ENCODE assay signal across 32 cellular contexts in the genomic region with DNA sequence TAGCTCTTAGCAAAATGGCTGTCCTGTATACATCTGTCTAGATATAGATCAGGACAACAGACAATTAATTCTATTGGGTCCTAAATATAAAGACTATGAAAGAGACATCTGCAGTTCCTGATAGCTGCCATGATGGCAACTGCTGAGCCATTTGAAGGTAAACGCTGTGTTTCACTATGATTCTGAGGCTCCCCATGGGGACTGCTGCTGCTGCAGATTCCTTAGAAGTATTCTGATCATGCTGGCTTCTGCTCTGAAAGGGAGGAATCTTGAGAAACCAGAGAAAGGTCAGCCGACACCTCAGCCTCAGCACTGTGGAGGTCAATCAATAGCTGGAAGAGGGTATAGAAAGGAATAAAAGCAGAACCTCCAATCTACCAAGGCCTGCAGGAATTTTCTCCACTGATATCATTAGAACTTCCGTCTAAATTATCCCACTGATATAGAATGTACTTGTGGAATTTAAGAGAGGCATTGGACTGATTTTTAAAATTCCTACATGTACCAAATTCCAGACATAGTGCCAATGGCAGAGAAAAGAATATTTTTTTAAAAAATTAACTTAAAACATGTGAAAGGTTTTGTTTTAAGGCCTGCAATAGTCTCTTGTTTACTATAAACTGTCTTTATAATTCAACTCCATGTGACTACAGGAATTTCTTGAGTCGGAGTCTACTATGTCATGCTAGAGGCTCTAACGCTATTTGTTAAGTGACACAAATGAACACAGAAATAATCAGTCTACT. TPM values are rescaled to one million over a fixed set of nuclear protein-coding genes. Genes with fewer than 3 reads are reported as not detected.
DNase-seq lines count a peak whose midpoint lies in the region; ATAC-seq, FAIRE-seq and TF ChIP-seq lines count a peak whose summit lies in the region.
"Had no signal": no experiment of that assay in that cellular context is flagged by ENCODE, and none has a peak within 500 bp of the region (broad histone marks: within the 10 kb centered on the region; RNA-seq: fewer than 3 reads in every experiment).

No MANE protein-coding gene starts in this region.

- H3K9me3 ChIP-seq in Panc1 (ENCODE audit: control insufficient read depth, insufficient read depth, low read depth, low read length) (no peaks in the 10 kb centered on the region), osteoblast (ENCODE audit: low read depth, low read length) (no peaks in the 10 kb centered on the region), kidney (ENCODE audit: control insufficient read depth in 1 of 2, low read length in 2 of 2) (no peaks in the 10 kb centered on the region)
- H3K9me3 ChIP-seq: Caco-2, neutrophil, right lobe of liver, uterus had no signal

- BruUV-seq in Panc1 (replicated peaks; lab: Mats Ljungman, UMichigan): no TSS peak

- in situ Hi-C loops in Panc1 (cut with HindIII; ENCODE audit: low pct_unique_long_range_greater_than_20kb, low sequenced_read_pairs): no loop called here

- no peak overlapping the region for H3K4me3 ChIP-seq in Panc1 (ENCODE audit: low read depth in 2 of 2, low read length in 2 of 2)
- no peak overlapping the region for H3K4me3 ChIP-seq in osteoblast (ENCODE audit: insufficient read depth, low read length)
- H3K4me3 ChIP-seq in kidney (ENCODE audit: low read length in 2 of 2): no peak overlapping the region
- H3K4me3 ChIP-seq: right lobe of liver, uterus had no signal

- H3K79me2 ChIP-seq in osteoblast (ENCODE audit: insufficient read depth, low read length): peaks cover 76% of the 10 kb centered on the region

- peaks cover 6% of the 10 kb centered on the region for H4K20me1 ChIP-seq in osteoblast (ENCODE audit: insufficient read depth, low read length)

- peaks cover 28% of the 10 kb centered on the region for H3K4me1 ChIP-seq in Panc1 (ENCODE audit: control insufficient read depth, insufficient read depth, low read length)
- H3K4me1 ChIP-seq in osteoblast (ENCODE audit: insufficient read depth, low read length): peaks cover 40% of the 10 kb centered on the region
- H3K4me1 ChIP-seq in kidney (ENCODE audit: control insufficient read depth in 1 of 2, insufficient read depth in 1 of 2, low read depth in 1 of 2, low read length in 2 of 2): peaks cover 2 to 21% of the 10 kb centered on the region in 2 donors
- H3K4me1 ChIP-seq: Caco-2 had no signal

- TF ChIP-seq CTCF in Panc1 (IDR thresholded peaks at IDR 0.05) (no peak), osteoblast (IDR thresholded peaks at IDR 0.05; ENCODE audit: extremely low read depth, low read depth, low read length) (no peak), kidney (IDR thresholded peaks at IDR 0.05; ENCODE audit: borderline replicate concordance, extremely low read depth, insufficient read depth) (no peak)

- FAIRE-seq in kidney (lab: Jason Lieb, UNC): no peak
- FAIRE-seq: endothelial cell of umbilical vein, TTC549 had no signal

- intact Hi-C loops in Panc1 (cut with micrococcal nuclease; ENCODE audit: unreplicated experiment) (no loop called here), kidney (cut with DNase I) (no loop called here)

- H3K9ac ChIP-seq in kidney (ENCODE audit: low read length in 2 of 2): no peak overlapping the region

- H3K36me3 ChIP-seq in Panc1 (ENCODE audit: control insufficient read depth, insufficient read depth, low read length): no peaks in the 10 kb centered on the region
- H3K36me3 ChIP-seq in osteoblast (ENCODE audit: insufficient read depth, low read length): peaks cover 13% of the 10 kb centered on the region
- no peaks in the 10 kb centered on the region for H3K36me3 ChIP-seq in kidney (ENCODE audit: control insufficient read depth in 1 of 2, insufficient read depth in 2 of 2, low read length in 2 of 2)
- H3K36me3 ChIP-seq: neutrophil, right lobe of liver, uterus had no signal

- H3K27ac ChIP-seq in Panc1 (ENCODE audit: low read length): 0 out of 2 replicates have a peak overlapping the region, but pooled peaks have one; percentile 2
- peak overlapping the region; percentile 17 for H3K27ac ChIP-seq in osteoblast (ENCODE audit: low read depth, low read length)
- H3K27ac ChIP-seq in kidney (ENCODE audit: low read depth in 2 of 2, low read length in 2 of 2): no peak overlapping the region
- H3K27ac ChIP-seq: neutrophil, right lobe of liver, uterus had no signal

- H3K27me3 ChIP-seq in Panc1 (ENCODE audit: control insufficient read depth, insufficient read depth, low read length): no peaks in the 10 kb centered on the region
- no peaks in the 10 kb centered on the region for H3K27me3 ChIP-seq in osteoblast (ENCODE audit: insufficient read depth, low read length)
- H3K27me3 ChIP-seq: neutrophil, right lobe of liver, uterus had no signal

- ATAC-seq in Panc1 (no peak), HG02588 (IDR thresholded peaks at IDR 0.05; ENCODE audit: unreplicated experiment) (no peak)
- ATAC-seq: activated CD4-positive, CD25-positive, alpha-beta regulatory T cell treated with anti-CD3 and anti-CD28 coated beads, Interleukin-2, amount 50 U/mL, for 24 hours; right lobe of liver; stimulated activated naive CD8-positive, alpha-beta T cell treated with anti-CD3 and anti-CD28 coated beads, Interleukin-15, amount 100 ng/mL, for 72 hours; T-helper 17 cell had no signal

- DNase-seq in ELF-1 (ENCODE audit: low read depth, low spot score) (peak; percentile 17), Panc1 (ENCODE audit: low read depth, low spot score) (no peak), fibroblast of peridontal ligament (ENCODE audit: extremely low read depth) (peak; percentile 55), osteoblast (ENCODE audit: insufficient read length, low spot score, missing footprints) (no peak), retina (no peak), NCI-H1092 (lab: John Stamatoyannopoulos, UW) (no peak), kidney (no peak)
- DNase-seq: activated CD4-positive, alpha-beta T cell treated with anti-CD3 and anti-CD28 coated beads, Interleukin-2, amount 50 U/mL, for 4 hours; activated naive CD4-positive, alpha-beta T cell treated with Interleukin-2 at 50 U/mL for 16 hours; C1 segment of cervical spinal cord; Caco-2; cerebellar nuclear complex; DMS79 treated with DMSO at 0.1 percent for 48 hours; HCEC 1CT; hippocampal formation; immature natural killer cell; MV-4-11; NCI-H146; NCI-H2107; NCI-H345; right lobe of liver; Right ventricle myocardium superior; stimulated activated CD4-positive, alpha-beta T cell treated with anti-CD3 and anti-CD28 coated beads, Interleukin-12 subunit alpha, Interleukin-12 subunit beta, amount 100 ng/mL, for 4 hours; stimulated activated CD4-positive, alpha-beta T cell treated with anti-CD3 and anti-CD28 coated beads, Interleukin-2, amount 100 ng/mL, for 48 hours; stimulated activated naive CD8-positive, alpha-beta T cell treated with anti-CD3 and anti-CD28 coated beads, Interleukin-15, amount 100 ng/mL, for 72 hours; T-helper 17 cell; uterus had no signal

- CTCF ChIA-PET in Panc1 (lab: Charles Lee): no interaction called here

- no peak overlapping the region for H3K4me2 ChIP-seq in osteoblast (ENCODE audit: insufficient read depth, low read length)

- POLR2A ChIA-PET in Panc1 (lab: Charles Lee): interaction anchor here (0.9 to 1.3 kb wide), 2 partner anchors 15 to 34 kb away, joined by 5 to 6 read pairs; no protein-coding TSS in a partner anchor

- no peak overlapping the region for H2AFZ ChIP-seq in osteoblast (ENCODE audit: low read length)

RNA-seq across cellular contexts. Expression of a gene that starts 53.2 kb away (rescaled TPM):
- total RNA-seq in Panc1 (2021; ENCODE audit: unreplicated experiment) (85.4 TPM), osteoblast (89.0 and 89.6 TPM in 2 replicates), kidney (73.1 TPM)
- 34.5 TPM for polyA plus RNA-seq in Panc1 (2012; ENCODE audit: insufficient read length)
- 98.9 TPM for polyA plus RNA-seq in kidney (ENCODE audit: insufficient read depth, low read depth, low replicate concordance)
- total RNA-seq: T-helper 17 cell had no signal
- polyA plus RNA-seq: immature natural killer cell had no signal

Comparison
In these comparisons a context has a peak if more than half of its experiments do, and no peak if none do; other contexts are left out.
1. DNase-seq: peak in ELF-1 (single experiment) and fibroblast of peridontal ligament (single experiment); none in Panc1 (single experiment), osteoblast (single experiment), retina (single experiment), NCI-H1092 (single experiment) and kidney (single experiment).
2. H3K27ac ChIP-seq: peak in Panc1 (single experiment) and osteoblast (single experiment); none in kidney (0 of 2).